Comparison of ENCODE assay signal across 9 cellular contexts in genomic region chr11:130403301-130403804, GRCh38. TPM values are rescaled to one million over a fixed set of nuclear protein-coding genes. Genes with fewer than 3 reads are reported as not detected.
DNase-seq lines count a peak whose midpoint lies in the region; ATAC-seq and TF ChIP-seq lines count a peak whose summit lies in the region.
"Had no signal": no experiment of that assay in that cellular context is flagged by ENCODE, and none has a peak within 500 bp of the region (broad histone marks: within the 10 kb centered on the region; RNA-seq: fewer than 3 reads in every experiment).

No MANE protein-coding gene starts in this region.

- no peaks in the 10 kb centered on the region for H3K36me3 Mint-ChIP-seq in mesothelial cell of epicardium
- H3K36me3 Mint-ChIP-seq: activated naive CD4-positive, alpha-beta T cell treated with anti-CD3 and anti-CD28 coated beads, Interleukin-2, amount 50 U/mL, for 72 hours had no signal

- H3K36me3 ChIP-seq in PC-9 (ENCODE audit: low read depth): no peaks in the 10 kb centered on the region

- H4K20me1 ChIP-seq in PC-9 (ENCODE audit: insufficient read depth): no peaks in the 10 kb centered on the region

- ATAC-seq in HG03196 (IDR thresholded peaks at IDR 0.05; ENCODE audit: unreplicated experiment) (no peak), GM19351 (IDR thresholded peaks at IDR 0.05; ENCODE audit: unreplicated experiment) (no peak)

- no peak overlapping the region for H3K4me3 ChIP-seq in PC-9

- H3K4me1 ChIP-seq in PC-9 (replicated peaks; ENCODE audit: insufficient read depth): no peaks in the 10 kb centered on the region; the same call in 1 of the 2 replicates

- H3K4me3 Mint-ChIP-seq in mesothelial cell of epicardium: no peak overlapping the region

- no peaks in the 10 kb centered on the region for H3K79me2 ChIP-seq in PC-9 (ENCODE audit: low read depth)

- H3K27ac Mint-ChIP-seq in mesothelial cell of epicardium: peak overlapping the region; percentile 41
- H3K27ac Mint-ChIP-seq: activated naive CD4-positive, alpha-beta T cell treated with anti-CD3 and anti-CD28 coated beads, Interleukin-2, amount 50 U/mL, for 72 hours had no signal

- peaks cover 28% of the 10 kb centered on the region for H3K27me3 ChIP-seq in PC-9 (ENCODE audit: insufficient read depth, low read depth)

- no TSS peak for BruUV-seq in PC-9 (replicated peaks; lab: Mats Ljungman, UMichigan)

- no peaks in the 10 kb centered on the region for H3K9me3 ChIP-seq in PC-9 (ENCODE audit: insufficient read depth, low read depth)

- no peak overlapping the region for H3K27ac ChIP-seq in PC-9
- peak overlapping the region; percentile 29 for H3K27ac ChIP-seq in epithelial cell of prostate

- intact Hi-C loops in PC-9 (cut with micrococcal nuclease; ENCODE audit: unreplicated experiment): no loop called here

- H3K9me3 Mint-ChIP-seq in mesothelial cell of epicardium: no peaks in the 10 kb centered on the region
- H3K9me3 Mint-ChIP-seq: activated naive CD4-positive, alpha-beta T cell treated with anti-CD3 and anti-CD28 coated beads, Interleukin-2, amount 50 U/mL, for 72 hours had no signal

- CTCF ChIA-PET in PC-9 (lab: Charles Lee): no interaction called here

- H3K9me2 ChIP-seq in PC-9 (ENCODE audit: insufficient read depth): no peaks in the 10 kb centered on the region

- POLR2A ChIA-PET in PC-9 (lab: Charles Lee; ENCODE audit: unreplicated experiment): no interaction called here

- peaks cover 32% of the 10 kb centered on the region for H3K4me1 Mint-ChIP-seq in mesothelial cell of epicardium

- no peak for TF ChIP-seq CTCF in PC-9 (conservative IDR thresholded peaks at IDR 0.05)
- TF ChIP-seq CTCF in mesothelial cell of epicardium (IDR thresholded peaks at IDR 0.05; ENCODE audit: unreplicated experiment): no peak

- no peak overlapping the region for H2AFZ ChIP-seq in PC-9

- peaks cover 6% of the 10 kb centered on the region; the same call in 1 of the 2 replicates for H3F3A ChIP-seq in PC-9 (ENCODE audit: insufficient read depth, low read depth)

- peak overlapping the region; percentile 11; the same call in 1 of the 2 replicates for H3K4me2 ChIP-seq in PC-9

- H3K27me3 Mint-ChIP-seq in mesothelial cell of epicardium (ENCODE audit: low read depth): peaks cover 26% of the 10 kb centered on the region

- DNase-seq in PC-9: peak; percentile 35 to 38
- peak; percentile 70 for DNase-seq in epithelial cell of prostate (ENCODE audit: low read depth, low spot score)
- DNase-seq in mesothelial cell of epicardium (ENCODE audit: low spot score in 2 of 2, unreplicated experiment in 2 of 2): no peak
- peak; percentile 62 for DNase-seq in ureter (ENCODE audit: low spot score)
- DNase-seq in LoVo (ENCODE audit: low spot score): no peak
- DNase-seq: stimulated activated CD4-positive, alpha-beta T cell treated with anti-CD3 and anti-CD28 coated beads, Interleukin-4, amount 100 ng/mL, for 4 hours had no signal

RNA-seq across cellular contexts. Expression of gene ADAMTS8, which starts 25.1 kb away (rescaled TPM):
- total RNA-seq in PC-9 (2021): not detected in 2 replicates
- total RNA-seq in mesothelial cell of epicardium: 0.70 to 1.3 TPM (median 0.96 TPM) in 3 replicates
- total RNA-seq in ureter: 1.2 TPM
- total RNA-seq: activated naive CD4-positive, alpha-beta T cell treated with anti-CD3 and anti-CD28 coated beads, Interleukin-2, amount 50 U/mL, for 72 hours had no signal

RNA-seq across cellular contexts. Expression of gene ADAMTS15, which starts 45.1 kb away (rescaled TPM):
- total RNA-seq in PC-9 (2021) (1.8 and 2.2 TPM in 2 replicates), mesothelial cell of epicardium (8.1 to 9.9 TPM (median 9.4 TPM) in 3 replicates), ureter (5.9 TPM)
- total RNA-seq: activated naive CD4-positive, alpha-beta T cell treated with anti-CD3 and anti-CD28 coated beads, Interleukin-2, amount 50 U/mL, for 72 hours had no signal

Comparison
In these comparisons a context has a peak if more than half of its experiments do, and no peak if none do; other contexts are left out.
1. DNase-seq: peak in PC-9 (2 of 2), epithelial cell of prostate (single experiment) and ureter (single experiment); none in mesothelial cell of epicardium (0 of 2) and LoVo (single experiment).